In genomic region chr3:30643763-30644462, GRCh38 we compare ENCODE assay signal across 8 cellular contexts. TPM values are rescaled to one million over a fixed set of nuclear protein-coding genes. Genes with fewer than 3 reads are reported as not detected.
DNase-seq lines count a peak whose midpoint lies in the region; ATAC-seq and TF ChIP-seq lines count a peak whose summit lies in the region.

No MANE protein-coding gene starts in this region.

- H3K14ac ChIP-seq in H9 (ENCODE audit: insufficient read depth, low read length), result no peak overlapping the region

- no peaks in the 10 kb centered on the region for H3K27me3 Mint-ChIP-seq in H9 (ENCODE audit: low read depth)

- no peak overlapping the region for H2BK12ac ChIP-seq in H9 (ENCODE audit: insufficient read length, low read depth, low read length)

- H3K23me2 ChIP-seq in H9 (ENCODE audit: insufficient read length, low read depth, low read length, poor library complexity, severe bottlenecking), result no peaks in the 10 kb centered on the region

- H3K36me3 Mint-ChIP-seq in H9 (ENCODE audit: insufficient read depth in 1 of 3, low read depth in 3 of 3), result peaks cover 25 to 36% (median 26%) of the 10 kb centered on the region in 3 experiments

- H2BK5ac ChIP-seq in H9 (ENCODE audit: insufficient read length, low read length), result no peak overlapping the region

- H4K91ac ChIP-seq in H9 (ENCODE audit: insufficient read length, low read depth, low read length), result no peak overlapping the region

- H3K79me1 ChIP-seq in H9 (ENCODE audit: insufficient read depth, low read depth, low read length, poor library complexity, severe bottlenecking), result no peaks in the 10 kb centered on the region

- H2AFZ ChIP-seq in H9 (ENCODE audit: low read length), result no peak overlapping the region

- H3K9me3 Mint-ChIP-seq in H9, result no peaks in the 10 kb centered on the region

- H2AK5ac ChIP-seq in H9 (ENCODE audit: insufficient read length, low read length), result no peak overlapping the region

- H3T11ph ChIP-seq in H9 (ENCODE audit: low read length), result no peak overlapping the region

- no peaks in the 10 kb centered on the region for H4K20me1 ChIP-seq in H9 (ENCODE audit: control insufficient read depth, insufficient read depth, insufficient read length)

- H3K27ac ChIP-seq in caudate nucleus (ENCODE audit: low read depth, low read length) (no peak overlapping the region), H9 (ENCODE audit: insufficient read length, low read depth, low read length) (no peak overlapping the region)

- H3K27ac Mint-ChIP-seq in H9, result peak overlapping the region in 1 of 3 experiments; percentile 37; a peak in 1 of 7 replicates

- ATAC-seq in GM18909 (IDR thresholded peaks at IDR 0.05; ENCODE audit: poor library complexity, unreplicated experiment) (peak; percentile 23), Right ventricle myocardium superior (ENCODE audit: poor library complexity) (peak; percentile 4), HG03139 (IDR thresholded peaks at IDR 0.05; ENCODE audit: unreplicated experiment) (no peak)

- no peaks in the 10 kb centered on the region for H3K9me3 ChIP-seq in H9 (ENCODE audit: control insufficient read depth, low read depth, low read length)

- no peak overlapping the region for H4K5ac ChIP-seq in H9 (ENCODE audit: insufficient read length, low read depth, low read length)

- no peak overlapping the region for H4K8ac ChIP-seq in H9 (replicated peaks; ENCODE audit: insufficient read length, low read depth, low read length)

- H3K4ac ChIP-seq in H9 (ENCODE audit: low read depth, low read length), result no peak overlapping the region

- TF ChIP-seq CTCF in H9 (conservative IDR thresholded peaks at IDR 0.05), result no peak

- H2BK20ac ChIP-seq in H9 (ENCODE audit: low read depth, low read length, poor library complexity, severe bottlenecking), result no peak overlapping the region

- peaks cover 7% of the 10 kb centered on the region; the same call in 1 of the 2 replicates for H3K4me1 ChIP-seq in H9 (ENCODE audit: insufficient read depth, low read length)

- no peak overlapping the region for H3K4me3 Mint-ChIP-seq in H9

- peaks cover 11% of the 10 kb centered on the region; the same call in 1 of the 2 replicates for H3K79me2 ChIP-seq in H9 (ENCODE audit: insufficient read depth, low read length)

- peak; percentile 44 for DNase-seq in activated CD4-positive, alpha-beta T cell treated with anti-CD3 and anti-CD28 coated beads, Interleukin-2, amount 50 U/mL, for 1 hour
- DNase-seq in Right ventricle myocardium superior (no peak), caudate nucleus (lab: John Stamatoyannopoulos, UW) (no peak), GM03348 (ENCODE audit: low spot score) (no peak), H9 (no peak)
- DNase-seq in stimulated activated CD4-positive, alpha-beta T cell treated with anti-CD3 and anti-CD28 coated beads, Interleukin-4, amount 100 ng/mL, for 24 hours, result peak; percentile 49

- no peak overlapping the region for H3K56ac ChIP-seq in H9 (ENCODE audit: insufficient read length, low read depth, low read length)

- H3K23ac ChIP-seq in H9 (ENCODE audit: insufficient read length, low read depth, low read length), result no peak overlapping the region

- peaks cover 10 to 12% of the 10 kb centered on the region in 2 experiments for H3K4me1 Mint-ChIP-seq in H9

- H3K4me2 ChIP-seq in H9 (ENCODE audit: insufficient read depth, insufficient read length, low read length), result no peak overlapping the region

- intact Hi-C loops in Right ventricle myocardium superior (cut with DNase I), result no loop called here

- H3K9ac ChIP-seq in H9 (ENCODE audit: extremely low read depth, insufficient read length, low read length), result no peak overlapping the region

- no CpG with 5 or more reads among the region's 7 CpGs for WGBS in H9 (ENCODE audit: extremely low coverage, insufficient read length, low lambda C conversion rate)

- no peak overlapping the region for H2BK120ac ChIP-seq in H9 (ENCODE audit: low read depth, low read length, poor library complexity, severe bottlenecking)

- H3K27me3 ChIP-seq in H9 (ENCODE audit: insufficient read depth, low read length), result no peaks in the 10 kb centered on the region

- H3K18ac ChIP-seq in H9 (ENCODE audit: insufficient read length, low read depth, low read length), result no peak overlapping the region

- no peak overlapping the region for H2BK15ac ChIP-seq in H9 (ENCODE audit: low read depth, low read length)

RNA-seq across cellular contexts. Expression of gene TGFBR2, which starts 37.5 kb away (rescaled TPM):
- total RNA-seq in Right ventricle myocardium superior (168 TPM), H9 (2021) (9.6 and 10.6 TPM in 2 replicates)

Comparison
In these comparisons a context has a peak if more than half of its experiments do, and no peak if none do; other contexts are left out.
1. DNase-seq: peak in activated CD4-positive, alpha-beta T cell treated with anti-CD3 and anti-CD28 coated beads, Interleukin-2, amount 50 U/mL, for 1 hour (single experiment) and stimulated activated CD4-positive, alpha-beta T cell treated with anti-CD3 and anti-CD28 coated beads, Interleukin-4, amount 100 ng/mL, for 24 hours (single experiment); none in Right ventricle myocardium superior (single experiment), caudate nucleus (0 of 61), GM03348 (single experiment) and H9 (single experiment).
2. RNA of gene TGFBR2, which starts 37.5 kb away (total RNA-seq): 168 TPM in Right ventricle myocardium superior (single experiment); 9.6 to 10.6 TPM in H9; every median in the first group is over 10 times any median in the second.